In the genomic region with DNA sequence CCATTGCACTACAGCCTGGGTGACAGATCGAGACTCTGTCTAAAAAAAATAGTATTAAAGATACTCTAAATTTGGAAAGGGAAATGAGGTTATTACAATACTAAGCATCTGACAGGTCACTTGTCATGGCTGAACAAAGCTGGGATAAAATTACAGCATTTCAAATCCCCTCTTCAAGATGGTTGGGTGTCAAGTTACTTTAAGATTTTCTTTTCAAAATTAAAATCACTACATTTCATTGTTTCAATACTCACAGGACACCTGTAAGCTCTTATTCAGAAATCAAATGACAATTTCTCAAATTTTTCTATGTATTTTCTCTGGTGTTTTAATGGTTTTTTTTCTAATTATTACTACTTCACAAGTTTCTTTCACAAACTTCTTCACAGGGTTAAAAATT, we compare ENCODE assay signal across 8 cellular contexts. TPM values are rescaled to one million over a fixed set of nuclear protein-coding genes. Genes with fewer than 3 reads are reported as not detected.
DNase-seq lines count a peak whose midpoint lies in the region; ATAC-seq and TF ChIP-seq lines count a peak whose summit lies in the region.

No MANE protein-coding gene starts in this region.

- H3K27ac Mint-ChIP-seq in activated T-cell treated with anti-CD3 and anti-CD28 coated beads, Interleukin-2, amount 50 U/mL, for 72 hours, result peak overlapping the region; percentile 100
- peak overlapping the region; percentile 67 for H3K27ac Mint-ChIP-seq in chondrocyte (ENCODE audit: unreplicated experiment)
- H3K27ac Mint-ChIP-seq in stimulated activated effector memory CD8-positive, alpha-beta T cell treated with anti-CD3 and anti-CD28 coated beads, Interleukin-12 subunit alpha, Interleukin-12 subunit beta, amount 100 ng/mL, for 72 hours, result peak overlapping the region; percentile 100

- peak overlapping the region; percentile 54 to 85 for H3K4me3 Mint-ChIP-seq in activated T-cell treated with anti-CD3 and anti-CD28 coated beads, Interleukin-2, amount 50 U/mL, for 72 hours
- H3K4me3 Mint-ChIP-seq in chondrocyte (ENCODE audit: unreplicated experiment), result no peak overlapping the region
- peak overlapping the region; percentile 98 for H3K4me3 Mint-ChIP-seq in stimulated activated effector memory CD8-positive, alpha-beta T cell treated with anti-CD3 and anti-CD28 coated beads, Interleukin-12 subunit alpha, Interleukin-12 subunit beta, amount 100 ng/mL, for 72 hours

- no peaks in the 10 kb centered on the region for H3K9me3 Mint-ChIP-seq in activated T-cell treated with anti-CD3 and anti-CD28 coated beads, Interleukin-2, amount 50 U/mL, for 72 hours
- H3K9me3 Mint-ChIP-seq in chondrocyte (ENCODE audit: low read depth), result no peaks in the 10 kb centered on the region
- H3K9me3 Mint-ChIP-seq in stimulated activated effector memory CD8-positive, alpha-beta T cell treated with anti-CD3 and anti-CD28 coated beads, Interleukin-12 subunit alpha, Interleukin-12 subunit beta, amount 100 ng/mL, for 72 hours, result no peaks in the 10 kb centered on the region

- no peak for TF ChIP-seq CTCF in chondrocyte (IDR thresholded peaks at IDR 0.05)

- no peak for ATAC-seq in activated T-cell treated with anti-CD3 and anti-CD28 coated beads, Interleukin-2, amount 50 U/mL, for 72 hours (replicated peaks in 1 of 2)
- ATAC-seq in stimulated activated effector memory CD8-positive, alpha-beta T cell treated with anti-CD3 and anti-CD28 coated beads, Interleukin-12 subunit alpha, Interleukin-12 subunit beta, amount 100 ng/mL, for 72 hours, result no peak

- no peaks in the 10 kb centered on the region for H3K27me3 Mint-ChIP-seq in activated T-cell treated with anti-CD3 and anti-CD28 coated beads, Interleukin-2, amount 50 U/mL, for 72 hours (ENCODE audit: low read depth)
- H3K27me3 Mint-ChIP-seq in chondrocyte (ENCODE audit: low read depth), result no peaks in the 10 kb centered on the region

- H3K36me3 Mint-ChIP-seq in activated T-cell treated with anti-CD3 and anti-CD28 coated beads, Interleukin-2, amount 50 U/mL, for 72 hours (ENCODE audit: insufficient read depth in 2 of 2), result peaks cover 26 to 66% of the 10 kb centered on the region in 2 donors
- H3K36me3 Mint-ChIP-seq in chondrocyte (ENCODE audit: low read depth), result peaks cover 62% of the 10 kb centered on the region
- H3K36me3 Mint-ChIP-seq in stimulated activated effector memory CD8-positive, alpha-beta T cell treated with anti-CD3 and anti-CD28 coated beads, Interleukin-12 subunit alpha, Interleukin-12 subunit beta, amount 100 ng/mL, for 72 hours, result peaks cover 100% of the 10 kb centered on the region

- in situ Hi-C loops in ACHN (cut with HindIII; ENCODE audit: low pct_ligation_motif_present, low pct_unique_long_range_greater_than_20kb, low sequenced_read_pairs), result no loop called here

- peaks cover 75% of the 10 kb centered on the region for H3K4me1 Mint-ChIP-seq in activated T-cell treated with anti-CD3 and anti-CD28 coated beads, Interleukin-2, amount 50 U/mL, for 72 hours (ENCODE audit: low read depth)
- peaks cover 64% of the 10 kb centered on the region for H3K4me1 Mint-ChIP-seq in chondrocyte (ENCODE audit: low read depth)
- H3K4me1 Mint-ChIP-seq in stimulated activated effector memory CD8-positive, alpha-beta T cell treated with anti-CD3 and anti-CD28 coated beads, Interleukin-12 subunit alpha, Interleukin-12 subunit beta, amount 100 ng/mL, for 72 hours, result peaks cover 61% of the 10 kb centered on the region

- no peak for DNase-seq in activated T-cell treated with anti-CD3 and anti-CD28 coated beads, Interleukin-2, amount 50 U/mL, for 72 hours
- DNase-seq in activated T-cell treated with anti-CD3 and anti-CD28 coated beads for 4 hours (no peak), chondrocyte (ENCODE audit: low spot score) (no peak), ACHN (no peak), GM19240 (ENCODE audit: insufficient read length, low spot score) (no peak)
- no peak for DNase-seq in stimulated activated effector memory CD8-positive, alpha-beta T cell treated with anti-CD3 and anti-CD28 coated beads, Interleukin-12 subunit alpha, Interleukin-12 subunit beta, amount 100 ng/mL, for 72 hours (ENCODE audit: low spot score in 2 of 2)
- DNase-seq in stimulated activated naive CD4-positive, alpha-beta T cell (lab: John Stamatoyannopoulos, UW), result no peak

TF ChIP-seq in PFSK-1, 5 proteins besides CTCF, POLR2A, EP300 and RAD21:
- TF ChIP-seq POLR2AphosphoS5 (IDR thresholded peaks at IDR 0.05; ENCODE audit: low read depth, low read length) (peak; percentile 4; the same call in 1 of the 2 replicates), FOXP2 (optimal IDR thresholded peaks at IDR 0.05; ENCODE audit: borderline replicate concordance, extremely low read depth, extremely low read length, insufficient read depth) (no peak), SIN3A (IDR thresholded peaks at IDR 0.05; ENCODE audit: borderline replicate concordance, insufficient read depth, low read length) (no peak)
TF ChIP-seq in PFSK-1: peak in this region for 1.

RNA-seq across cellular contexts. Expression of a gene that starts 5.7 kb away (rescaled TPM):
- total RNA-seq in activated T-cell treated with anti-CD3 and anti-CD28 coated beads, Interleukin-2, amount 50 U/mL, for 72 hours, result 100 to 1,000 TPM; 284 to 353 TPM
- 189 TPM for polyA plus RNA-seq in PFSK-1 (2012; ENCODE audit: insufficient read length, low read depth)
- total RNA-seq in chondrocyte, result 83.8 to 85.7 TPM (median 84.5 TPM) in 3 replicates

RNA-seq across cellular contexts. Expression of a gene that starts 5.8 kb away (rescaled TPM):
- 10 to 100 TPM; 36.2 to 44.8 TPM for total RNA-seq in activated T-cell treated with anti-CD3 and anti-CD28 coated beads, Interleukin-2, amount 50 U/mL, for 72 hours
- 9.5 TPM for polyA plus RNA-seq in PFSK-1 (2012; ENCODE audit: insufficient read length, low read depth)
- 11.6 to 20.5 TPM (median 13.3 TPM) in 3 replicates for total RNA-seq in chondrocyte

RNA-seq across cellular contexts. Expression of a gene that starts 48.5 kb away (rescaled TPM):
- total RNA-seq in activated T-cell treated with anti-CD3 and anti-CD28 coated beads, Interleukin-2, amount 50 U/mL, for 72 hours, result 10 to 100 TPM; 38.2 to 39.2 TPM
- polyA plus RNA-seq in PFSK-1 (2012; ENCODE audit: insufficient read length, low read depth), result 27.3 TPM
- total RNA-seq in chondrocyte, result 23.2 to 28.1 TPM (median 27.7 TPM) in 3 replicates
